17 cellular contexts compared by ENCODE assay signal in the genomic region with DNA sequence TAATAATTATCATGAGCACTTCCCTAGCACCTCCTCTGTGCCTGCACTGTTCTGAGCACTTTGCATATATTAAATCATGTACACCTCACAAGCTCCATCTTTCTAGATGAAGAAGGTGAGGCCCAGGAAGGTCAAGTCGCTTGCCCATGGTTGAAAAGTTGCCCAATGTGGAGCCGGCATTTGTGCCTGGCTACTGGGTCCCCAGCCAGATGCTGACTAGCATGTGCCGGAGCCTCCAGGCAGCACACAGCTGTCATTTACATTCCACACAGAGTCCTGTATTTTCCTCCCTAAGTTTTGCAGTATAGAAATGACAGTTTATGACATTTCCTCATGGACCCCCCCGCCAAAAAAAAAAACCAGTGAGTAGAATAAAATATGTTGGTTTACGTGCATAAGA.
"Had no signal": no experiment of that assay in that cellular context is flagged by ENCODE, and none has a peak within 500 bp of the region (broad histone marks: within the 10 kb centered on the region; RNA-seq: fewer than 3 reads in every experiment).

No MANE protein-coding gene starts in this region.

- H3K27ac ChIP-seq: colonic mucosa, sigmoid colon, testis had no signal

- ATAC-seq: left lobe of liver had no signal

- H3K9me3 ChIP-seq: adrenal gland, colonic mucosa, sigmoid colon, testis, upper lobe of left lung had no signal

- H3K4me1 ChIP-seq: colonic mucosa had no signal

- H3K4me2 ChIP-seq: smooth muscle cell had no signal

- H3K27me3 ChIP-seq: adrenal gland, colonic mucosa, sigmoid colon, testis, upper lobe of left lung had no signal

- DNase-seq: activated CD4-positive, alpha-beta T cell treated with anti-CD3 and anti-CD28 coated beads for 1 hour; activated CD4-positive, alpha-beta T cell treated with anti-CD3 and anti-CD28 coated beads, Interleukin-2, amount 50 U/mL, for 1 hour; activated CD8-positive, alpha-beta T cell treated with anti-CD3 and anti-CD28 coated beads, Interleukin-2, amount 10 ng/mL, durations not matched to agents 7 days and 5 days; colonic mucosa; immature natural killer cell; nephron progenitor cell; nucleus accumbens; stimulated activated CD4-positive, alpha-beta T cell treated with anti-CD3 and anti-CD28 coated beads, Interleukin-15, amount 100 ng/mL, for 24 hours; stimulated activated CD8-positive, alpha-beta memory T cell treated with anti-CD3 and anti-CD28 coated beads, Interleukin-4, amount 100 ng/mL, for 48 hours; stimulated activated naive CD4-positive, alpha-beta T cell; T-helper 1 cell; testis; upper lobe of left lung had no signal

- H3K4me3 ChIP-seq: adrenal gland, colonic mucosa, sigmoid colon, smooth muscle cell, testis, upper lobe of left lung had no signal

- H3K36me3 ChIP-seq: colonic mucosa had no signal
